13 cellular contexts compared by ENCODE assay signal in the genomic region with DNA sequence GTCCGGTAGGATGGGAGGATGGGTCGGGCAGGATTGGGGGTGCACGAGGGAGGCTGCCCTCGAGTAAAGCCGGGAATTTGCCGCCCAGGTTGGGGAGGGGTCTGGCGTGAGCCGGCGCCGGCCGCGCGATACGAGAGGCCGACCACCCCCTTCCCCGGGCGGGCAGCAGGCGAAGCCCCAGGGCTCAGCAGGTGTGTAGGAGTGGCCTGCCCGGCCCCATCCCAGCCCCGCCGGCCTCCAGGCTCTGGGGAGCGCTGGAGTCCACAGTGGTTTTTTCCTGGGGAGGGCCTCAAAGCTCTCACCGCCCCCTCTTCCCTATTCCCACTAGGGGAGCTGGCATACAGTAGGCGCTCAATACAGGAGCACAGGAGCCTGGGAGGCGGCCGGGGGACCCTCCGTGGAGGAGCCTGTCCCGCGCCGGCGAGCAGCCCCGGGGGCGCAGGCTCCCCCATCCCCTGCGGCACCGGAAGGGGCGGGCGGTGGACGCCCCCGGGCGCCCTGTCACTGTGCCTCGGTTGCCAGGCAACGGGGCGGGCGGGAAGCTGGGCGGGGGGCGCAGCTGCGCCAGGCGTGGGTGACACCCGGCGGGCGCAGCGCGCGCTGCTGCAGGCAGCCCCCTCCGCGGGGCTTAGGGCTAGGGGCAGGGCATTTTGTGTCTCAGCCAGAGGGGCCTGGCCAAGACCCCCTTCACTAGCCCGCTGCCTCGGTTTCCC. TPM values are rescaled to one million over a fixed set of nuclear protein-coding genes. Genes with fewer than 3 reads are reported as not detected.
DNase-seq lines count a peak whose midpoint lies in the region; ATAC-seq and TF ChIP-seq lines count a peak whose summit lies in the region.
"Had no signal": no experiment of that assay in that cellular context is flagged by ENCODE, and none has a peak within 500 bp of the region (broad histone marks: within the 10 kb centered on the region; RNA-seq: fewer than 3 reads in every experiment).

No MANE protein-coding gene starts in this region.

- no peaks in the 10 kb centered on the region for H3K9me3 Mint-ChIP-seq in stimulated activated naive CD8-positive, alpha-beta T cell treated with anti-CD3 and anti-CD28 coated beads, Interleukin-15, amount 100 ng/mL, for 72 hours

- H3K4me1 ChIP-seq in OCI-LY7 (ENCODE audit: insufficient read depth, low read length, poor library complexity, severe bottlenecking) = peaks cover 54% of the 10 kb centered on the region

- no peak overlapping the region for H3K4me2 ChIP-seq in OCI-LY7 (ENCODE audit: low read length)

- H3K79me2 ChIP-seq in OCI-LY7 (ENCODE audit: insufficient read depth, low read depth, low read length) = peaks cover 55% of the 10 kb centered on the region

- no peak overlapping the region for H3K27ac ChIP-seq in OCI-LY7 (ENCODE audit: low read depth, low read length, poor library complexity, severe bottlenecking)
- H3K27ac ChIP-seq: cardiac muscle cell, GM23248, HL-60 had no signal

- peaks cover 17% of the 10 kb centered on the region; the same call in 1 of the 2 replicates for H4K20me1 ChIP-seq in OCI-LY7 (ENCODE audit: insufficient read depth, low read length)

- DNase-seq in activated effector memory CD4-positive, alpha-beta T cell treated with anti-CD3 and anti-CD28 coated beads, Interleukin-2, amount 50 U/mL, for 16 hours = peak; percentile 81
- no peak for DNase-seq in activated effector memory CD4-positive, alpha-beta T cell treated with Interleukin-2 at 50 U/mL for 16 hours
- peak; percentile 64 for DNase-seq in activated T-cell treated with anti-CD3 and anti-CD28 coated beads for 1 hour (ENCODE audit: low read depth)
- DNase-seq in head of caudate nucleus = peak in 40 of 42 donors; percentile 52 to 90 (median 73)
- DNase-seq in stimulated activated naive CD8-positive, alpha-beta T cell treated with anti-CD3 and anti-CD28 coated beads, Interleukin-15, amount 100 ng/mL, for 72 hours = peak in 1 of 2 donors; percentile 51
- no peak for DNase-seq in OCI-LY7 (ENCODE audit: low spot score)
- DNase-seq: GM23248, hippocampal formation, NCI-H524 had no signal

- H3K9me2 ChIP-seq in OCI-LY7 (ENCODE audit: insufficient read depth, low read length) = no peaks in the 10 kb centered on the region

- POLR2A ChIA-PET in OCI-LY7 (lab: Charles Lee) = no interaction called here

- H2AFZ ChIP-seq in OCI-LY7 (ENCODE audit: low read length) = no peak overlapping the region
- H2AFZ ChIP-seq: GM23248 had no signal

- H3K36me3 ChIP-seq in OCI-LY7 (ENCODE audit: insufficient read depth, low read length) = peaks cover 24% of the 10 kb centered on the region
- H3K36me3 ChIP-seq: cardiac muscle cell had no signal

- no peaks in the 10 kb centered on the region for H3K9me3 ChIP-seq in OCI-LY7 (ENCODE audit: low read length)

- no peaks in the 10 kb centered on the region for H3K27me3 Mint-ChIP-seq in stimulated activated naive CD8-positive, alpha-beta T cell treated with anti-CD3 and anti-CD28 coated beads, Interleukin-15, amount 100 ng/mL, for 72 hours

- CTCF ChIA-PET in OCI-LY7 (lab: Charles Lee; ENCODE audit: unreplicated experiment) = no interaction called here

- H3K4me3 ChIP-seq in OCI-LY7 (ENCODE audit: low read depth, low read length, poor library complexity, severe bottlenecking) = no peak overlapping the region
- H3K4me3 ChIP-seq: cardiac muscle cell, GM23248 had no signal

- BruUV-seq in OCI-LY7 (replicated peaks; lab: Mats Ljungman, UMichigan) = no TSS peak

- H3K27ac Mint-ChIP-seq in stimulated activated naive CD8-positive, alpha-beta T cell treated with anti-CD3 and anti-CD28 coated beads, Interleukin-15, amount 100 ng/mL, for 72 hours = peak overlapping the region in 1 of 2 donors; percentile 19

- ATAC-seq in stimulated activated naive CD8-positive, alpha-beta T cell treated with anti-CD3 and anti-CD28 coated beads, Interleukin-15, amount 100 ng/mL, for 72 hours = no peak
- ATAC-seq in HG03457 (IDR thresholded peaks at IDR 0.05; ENCODE audit: unreplicated experiment) (no peak), HG02970 (IDR thresholded peaks at IDR 0.05; ENCODE audit: low FRiP score, unreplicated experiment) (no peak)

- intact Hi-C loops in head of caudate nucleus (cut with DNase I) (no loop called here), OCI-LY7 (cut with micrococcal nuclease; ENCODE audit: unreplicated experiment) (no loop called here)

- H3K4me1 Mint-ChIP-seq in stimulated activated naive CD8-positive, alpha-beta T cell treated with anti-CD3 and anti-CD28 coated beads, Interleukin-15, amount 100 ng/mL, for 72 hours = peaks cover 75% of the 10 kb centered on the region

- peak overlapping the region; percentile 62 to 84 for H3K4me3 Mint-ChIP-seq in stimulated activated naive CD8-positive, alpha-beta T cell treated with anti-CD3 and anti-CD28 coated beads, Interleukin-15, amount 100 ng/mL, for 72 hours

- no peak for TF ChIP-seq CTCF in OCI-LY7 (conservative IDR thresholded peaks at IDR 0.05; ENCODE audit: low read length)

RNA-seq across cellular contexts. Expression of a gene that starts 3.5 kb away (rescaled TPM):
- total RNA-seq in OCI-LY7 (2014; rRNA removed; shearing (Covaris generic)) = 13.9 and 24.0 TPM in 2 replicates
- total RNA-seq in OCI-LY7 (2022) = 52.8 and 54.9 TPM in 2 replicates

RNA-seq across cellular contexts. Expression of a gene that starts 11.6 kb away (rescaled TPM):
- total RNA-seq in OCI-LY7 (2014; rRNA removed; shearing (Covaris generic)) = 9.4 and 9.6 TPM in 2 replicates
- 39.1 and 44.4 TPM in 2 replicates for total RNA-seq in OCI-LY7 (2022)

RNA-seq across cellular contexts. Expression of a gene that starts 33.6 kb away (rescaled TPM):
- total RNA-seq in OCI-LY7 (2014; rRNA removed; shearing (Covaris generic)) = 98.7 and 130 TPM in 2 replicates
- total RNA-seq in OCI-LY7 (2022) = 64.2 and 71.3 TPM in 2 replicates

RNA-seq across cellular contexts. Expression of a gene that starts 39.7 kb away (rescaled TPM):
- total RNA-seq in OCI-LY7 (2014; rRNA removed; shearing (Covaris generic)) = 5.9 and 7.4 TPM in 2 replicates
- total RNA-seq in OCI-LY7 (2022) = 19.3 and 21.2 TPM in 2 replicates

RNA-seq across cellular contexts. Expression of a gene that starts 53.5 kb away (rescaled TPM):
- 5.6 and 7.9 TPM in 2 replicates for total RNA-seq in OCI-LY7 (2014; rRNA removed; shearing (Covaris generic))
- 13.1 and 16.4 TPM in 2 replicates for total RNA-seq in OCI-LY7 (2022)

Comparison
In these comparisons a context has a peak if more than half of its experiments do, and no peak if none do; other contexts are left out.
1. DNase-seq: peak in activated effector memory CD4-positive, alpha-beta T cell treated with anti-CD3 and anti-CD28 coated beads, Interleukin-2, amount 50 U/mL, for 16 hours (single experiment), activated T-cell treated with anti-CD3 and anti-CD28 coated beads for 1 hour (single experiment) and head of caudate nucleus (40 of 42); none in activated effector memory CD4-positive, alpha-beta T cell treated with Interleukin-2 at 50 U/mL for 16 hours (single experiment) and OCI-LY7 (single experiment).